ENCODE assay signal across 1 cellular context in genomic region chr2:157053876-157054275, GRCh38.
TF ChIP-seq lines count a peak whose summit lies in the region.

No MANE protein-coding gene starts in this region.

TF ChIP-seq in SK-N-SH, 30 proteins besides CTCF, POLR2A, EP300 and RAD21 (continued from another document):
- TF ChIP-seq REST (IDR thresholded peaks at IDR 0.05; ENCODE audit: low read depth, low read length): no peak
- TF ChIP-seq NFIC (IDR thresholded peaks at IDR 0.05; ENCODE audit: borderline replicate concordance): no peak
